Comparison of ENCODE assay signal across 23 cellular contexts in genomic region chr1:11942280-11942679, GRCh38.
"Had no signal": no experiment of that assay in that cellular context is flagged by ENCODE, and none has a peak within 500 bp of the region (broad histone marks: within the 10 kb centered on the region; RNA-seq: fewer than 3 reads in every experiment).

No MANE protein-coding gene starts in this region.

- H3K9ac ChIP-seq: parathyroid adenoma had no signal

- H2AFZ ChIP-seq: hepatocyte, parathyroid adenoma had no signal

- H3K4me1 Mint-ChIP-seq: memory B cell had no signal

- H3K27me3 ChIP-seq: hepatocyte, suprapubic skin, thyroid gland, upper lobe of right lung, vagina had no signal

- H3K36me3 ChIP-seq: thyroid gland, upper lobe of right lung, vagina had no signal

- H3K27me3 Mint-ChIP-seq: memory B cell had no signal

- H3K9me3 Mint-ChIP-seq: memory B cell, nephron had no signal

- DNase-seq: effector CD4-positive, alpha-beta T cell; foreskin melanocyte; head of caudate nucleus; kidney; left cardiac atrium; left ventricle myocardium inferior; lower lobe of right lung; midbrain; psoas muscle; retina; stimulated activated CD4-positive, alpha-beta T cell treated with anti-CD3 and anti-CD28 coated beads, Interleukin-12 subunit alpha, Interleukin-12 subunit beta, amount 100 ng/mL, for 4 hours; stimulated activated naive CD4-positive, alpha-beta T cell treated with Interleukin-2 at 50 U/mL for 16 hours; thyroid gland; upper lobe of right lung had no signal

- FAIRE-seq: kidney had no signal

- H3K4me2 ChIP-seq: hepatocyte had no signal

- ATAC-seq: left cardiac atrium, lower lobe of right lung, psoas muscle, sciatic nerve, upper lobe of right lung had no signal

- H3K4me3 Mint-ChIP-seq: memory B cell, nephron had no signal

- H3K27ac Mint-ChIP-seq: memory B cell had no signal

- H3K4me1 ChIP-seq: lower lobe of right lung, upper lobe of right lung had no signal

- H3K9me3 ChIP-seq: left ventricle myocardium inferior, lower lobe of right lung, psoas muscle, suprapubic skin, thyroid gland, upper lobe of right lung, vagina had no signal

- H3K79me2 ChIP-seq: parathyroid adenoma had no signal

- H3K4me3 ChIP-seq: coronary artery, hepatocyte, left ventricle myocardium inferior, lower lobe of right lung, psoas muscle, skin epidermis, suprapubic skin, thyroid gland, upper lobe of right lung, vagina had no signal

- H3K27ac ChIP-seq: coronary artery, hepatocyte, left ventricle myocardium inferior, lower lobe of right lung, parathyroid adenoma, skin epidermis, suprapubic skin, thyroid gland, upper lobe of right lung, vagina had no signal
